Comparison of ENCODE assay signal across 8 cellular contexts in genomic region chr2:235669269-235669831, GRCh38.
A peak's percentile ranks its signal among the peaks of the same experiment; 100 is the strongest.
DNase-seq lines count a peak whose midpoint lies in the region; ATAC-seq and TF ChIP-seq lines count a peak whose summit lies in the region.

No MANE protein-coding gene starts in this region.

- H3F3A ChIP-seq in Loucy (ENCODE audit: low read depth), result no peaks in the 10 kb centered on the region

- TF ChIP-seq CTCF in Loucy (conservative IDR thresholded peaks at IDR 0.05; ENCODE audit: low read length) (no peak), coronary artery (IDR thresholded peaks at IDR 0.05) (no peak), kidney epithelial cell (IDR thresholded peaks at IDR 0.05; ENCODE audit: insufficient read depth, low read length, poor library complexity, severe bottlenecking) (no peak)

- DNase-seq in COR-L47 (lab: John Stamatoyannopoulos, UW), result peak; percentile 82
- DNase-seq in T1000 (lab: John Stamatoyannopoulos, UW), result peak; percentile 16
- DNase-seq in coronary artery (ENCODE audit: low spot score), result no peak
- no peak for DNase-seq in kidney epithelial cell (ENCODE audit: low read depth)
- peak; percentile 10 for DNase-seq in stimulated activated CD4-positive, alpha-beta T cell treated with anti-CD3 and anti-CD28 coated beads, Interleukin-12 subunit alpha, Interleukin-12 subunit beta, amount 100 ng/mL, for 4 hours
- DNase-seq in AML-193 (lab: John Stamatoyannopoulos, UW), result no peak

- H3K27me3 ChIP-seq in Loucy (ENCODE audit: insufficient read depth, low read length, poor library complexity, severe bottlenecking), result no peaks in the 10 kb centered on the region
- H3K27me3 ChIP-seq in kidney epithelial cell (ENCODE audit: control insufficient read depth, insufficient read depth, low read length), result peaks cover 11% of the 10 kb centered on the region

- H3K4me1 ChIP-seq in Loucy (ENCODE audit: insufficient read depth, low read length, poor library complexity, severe bottlenecking), result peaks cover 25% of the 10 kb centered on the region

- H3K9me2 ChIP-seq in Loucy (replicated peaks; ENCODE audit: low read depth, low read length), result no peaks in the 10 kb centered on the region

- no peaks in the 10 kb centered on the region for H3K9me3 ChIP-seq in Loucy (ENCODE audit: insufficient read depth, low read depth, low read length)

- no peak overlapping the region for H3K9ac ChIP-seq in Loucy (ENCODE audit: low read depth, low read length, poor library complexity, severe bottlenecking)

- peak overlapping the region; percentile 51 for H3K4me3 ChIP-seq in Loucy (ENCODE audit: low read length, poor library complexity, severe bottlenecking)
- H3K4me3 ChIP-seq in coronary artery, result peak overlapping the region; percentile 75
- peak overlapping the region; percentile 43 for H3K4me3 ChIP-seq in kidney epithelial cell (ENCODE audit: low read depth, low read length)

- peak overlapping the region in 1 of 2 donors; percentile 61 for H3K27ac ChIP-seq in coronary artery

- ATAC-seq in GM18505 (IDR thresholded peaks at IDR 0.05; ENCODE audit: unreplicated experiment), result no peak

- H3K4me2 ChIP-seq in Loucy (ENCODE audit: low read depth, low read length, poor library complexity, severe bottlenecking), result peak overlapping the region; percentile 14

- TF ChIP-seq POLR2A in GM18505 (IDR thresholded peaks at IDR 0.05; ENCODE audit: borderline replicate concordance, extremely low read depth, insufficient read depth, insufficient read length), result no peak

- peak overlapping the region; percentile 68; the same call in 1 of the 2 replicates for H2AFZ ChIP-seq in Loucy (ENCODE audit: low read length)

- H4K20me1 ChIP-seq in Loucy (ENCODE audit: insufficient read depth, low read length, poor library complexity, severe bottlenecking), result no peaks in the 10 kb centered on the region

- H3K36me3 ChIP-seq in Loucy (ENCODE audit: insufficient read depth, low read length) (no peaks in the 10 kb centered on the region), kidney epithelial cell (ENCODE audit: control insufficient read depth, insufficient read depth, low read length) (no peaks in the 10 kb centered on the region)

- peaks cover 31% of the 10 kb centered on the region for H3K79me2 ChIP-seq in Loucy (ENCODE audit: insufficient read depth, low read length)

Comparison
In these comparisons a context has a peak if more than half of its experiments do, and no peak if none do; other contexts are left out.
1. DNase-seq: peak in COR-L47 (single experiment), T1000 (single experiment) and stimulated activated CD4-positive, alpha-beta T cell treated with anti-CD3 and anti-CD28 coated beads, Interleukin-12 subunit alpha, Interleukin-12 subunit beta, amount 100 ng/mL, for 4 hours (single experiment); none in coronary artery (single experiment), kidney epithelial cell (single experiment) and AML-193 (0 of 2).
2. Peak in every context shown above with its lines, with median percentiles within 50 percentile points of each other: H3K4me3 ChIP-seq.